Comparison of ENCODE assay signal across 8 cellular contexts in genomic region chr3:187746479-187747335, GRCh38. TPM values are rescaled to one million over a fixed set of nuclear protein-coding genes. Genes with fewer than 3 reads are reported as not detected.
DNase-seq lines count a peak whose midpoint lies in the region; ATAC-seq and TF ChIP-seq lines count a peak whose summit lies in the region.

No MANE protein-coding gene starts in this region.

- BruUV-seq in Calu3 (replicated peaks; lab: Mats Ljungman, UMichigan): TSS peak; percentile 7

- H2AFZ ChIP-seq in OCI-LY3 (ENCODE audit: low read depth, low read length): no peak overlapping the region

- H4K20me1 ChIP-seq in OCI-LY3 (ENCODE audit: insufficient read depth, low read length): peaks cover 9% of the 10 kb centered on the region

- no peaks in the 10 kb centered on the region for H3K27me3 Mint-ChIP-seq in Calu3 (ENCODE audit: unreplicated experiment)

- H3K36me3 ChIP-seq in OCI-LY3 (replicated peaks; ENCODE audit: low read depth, low read length) (no peaks in the 10 kb centered on the region), duodenal mucosa (ENCODE audit: control insufficient read depth in 1 of 2, insufficient read depth in 2 of 2, low read length in 2 of 2) (no peaks in the 10 kb centered on the region), mucosa of stomach (ENCODE audit: control insufficient read depth, insufficient read depth, low read length) (no peaks in the 10 kb centered on the region), vagina (no peaks in the 10 kb centered on the region)

- TF ChIP-seq CTCF in Calu3 (IDR thresholded peaks at IDR 0.05; ENCODE audit: unreplicated experiment): no peak
- no peak for TF ChIP-seq CTCF in OCI-LY3 (IDR thresholded peaks at IDR 0.05; ENCODE audit: low read depth, low read length)
- no peak for TF ChIP-seq CTCF in vagina (IDR thresholded peaks at IDR 0.05)

- H3K9ac ChIP-seq in OCI-LY3 (ENCODE audit: low read length) (peak overlapping the region; percentile 91), duodenal mucosa (ENCODE audit: low read depth in 1 of 2, low read length in 2 of 2) (no peak overlapping the region), mucosa of stomach (ENCODE audit: low read length) (peak overlapping the region; percentile 87)

- peaks cover 45% of the 10 kb centered on the region for H3K79me2 ChIP-seq in OCI-LY3 (ENCODE audit: low read length)

- CTCF ChIA-PET in Calu3 (lab: Charles Lee): interaction anchor here (0.8 to 2.4 kb wide), 7 partner anchors 38 to 1207 kb away, joined by 3 to 9 read pairs (median 5); no protein-coding TSS in a partner anchor

- peak overlapping the region; percentile 89 for H3K27ac Mint-ChIP-seq in Calu3 (ENCODE audit: unreplicated experiment)

- H3K36me3 Mint-ChIP-seq in Calu3 (ENCODE audit: insufficient read depth, unreplicated experiment): peaks cover 61% of the 10 kb centered on the region

- H3K4me1 Mint-ChIP-seq in Calu3 (ENCODE audit: low read depth, unreplicated experiment): peaks cover 63% of the 10 kb centered on the region

- H3K4me3 Mint-ChIP-seq in Calu3 (ENCODE audit: low read depth, unreplicated experiment): peak overlapping the region; percentile 83

- TF ChIP-seq POLR2A in vagina (IDR thresholded peaks at IDR 0.05): no peak

- peak overlapping the region; percentile 99 for H3K4me2 ChIP-seq in OCI-LY3 (ENCODE audit: low read length)

- H3K9me3 ChIP-seq in OCI-LY3 (ENCODE audit: insufficient read depth, low read length) (no peaks in the 10 kb centered on the region), duodenal mucosa (ENCODE audit: control insufficient read depth in 1 of 2, low read length in 2 of 2) (no peaks in the 10 kb centered on the region), mucosa of stomach (ENCODE audit: control insufficient read depth, low read length) (no peaks in the 10 kb centered on the region), vagina (no peaks in the 10 kb centered on the region)

- intact Hi-C loops in Calu3 (cut with micrococcal nuclease; ENCODE audit: unreplicated experiment): loop anchor here (5.0 to 10.0 kb wide), 5 partner anchors 166 to 818 kb away; no protein-coding TSS in a partner anchor
- intact Hi-C loops in vagina (cut with DNase I): loop anchor here (5.0 to 10.0 kb wide), 5 partner anchors 211 to 1038 kb away; no protein-coding TSS in a partner anchor

- H3K27ac ChIP-seq in OCI-LY3 (ENCODE audit: low read length) (peak overlapping the region; percentile 84), duodenal mucosa (ENCODE audit: low read depth, low read length) (peak overlapping the region; percentile 99), vagina (peak overlapping the region; percentile 99)

- H3K9me3 Mint-ChIP-seq in Calu3 (ENCODE audit: low read depth, unreplicated experiment): no peaks in the 10 kb centered on the region

- H3K27me3 ChIP-seq in OCI-LY3 (ENCODE audit: low read depth, low read length) (no peaks in the 10 kb centered on the region), duodenal mucosa (ENCODE audit: control insufficient read depth in 1 of 2, insufficient read depth in 2 of 2, low read length in 2 of 2) (no peaks in the 10 kb centered on the region), mucosa of stomach (ENCODE audit: control insufficient read depth, insufficient read depth, low read length) (no peaks in the 10 kb centered on the region), vagina (no peaks in the 10 kb centered on the region)

- H3K4me3 ChIP-seq in OCI-LY3 (ENCODE audit: low read length): peak overlapping the region; percentile 87
- peak overlapping the region; percentile 70 to 93 for H3K4me3 ChIP-seq in duodenal mucosa (ENCODE audit: low read depth in 1 of 2, low read length in 2 of 2)
- no peak overlapping the region for H3K4me3 ChIP-seq in mucosa of stomach (ENCODE audit: low read length)
- peak overlapping the region; percentile 52 to 77 for H3K4me3 ChIP-seq in vagina

- DNase-seq in Calu3: no peak
- DNase-seq in vagina (ENCODE audit: extremely low spot score in 2 of 2): no peak
- DNase-seq in NCI-H1417 treated with DMSO at 0.1 percent for 48 hours (lab: John Stamatoyannopoulos, UW): no peak

- H3K4me1 ChIP-seq in OCI-LY3 (ENCODE audit: low read length) (peaks cover 54% of the 10 kb centered on the region), duodenal mucosa (ENCODE audit: control insufficient read depth in 1 of 2, insufficient read depth in 2 of 2, low read length in 2 of 2) (peaks cover 39 to 45% of the 10 kb centered on the region in 2 donors), mucosa of stomach (ENCODE audit: control insufficient read depth, insufficient read depth, low read length) (peaks cover 11% of the 10 kb centered on the region), vagina (peaks cover 23% of the 10 kb centered on the region)

- ATAC-seq in GM19463 (IDR thresholded peaks at IDR 0.05; ENCODE audit: unreplicated experiment) (no peak), GM18502 (IDR thresholded peaks at IDR 0.05; ENCODE audit: poor library complexity, unreplicated experiment) (no peak)

RNA-seq across cellular contexts. Expression of gene BCL6, which starts 1.4 kb away (rescaled TPM):
- total RNA-seq in Calu3 (2022) (28.3 and 35.1 TPM in 2 replicates), vagina (133 TPM)

RNA-seq across cellular contexts. Expression of gene RTP2, which starts 44.4 kb away (rescaled TPM):
- total RNA-seq in Calu3 (2022) (not detected in 2 replicates), vagina (not detected)

Comparison
In these comparisons a context has a peak if more than half of its experiments do, and no peak if none do; other contexts are left out.
1. H3K9ac ChIP-seq: peak in OCI-LY3 (single experiment) and mucosa of stomach (single experiment); none in duodenal mucosa (0 of 2).
2. Peak in every context shown above with its lines, with median percentiles within 50 percentile points of each other: H3K27ac ChIP-seq.